In the genomic region with DNA sequence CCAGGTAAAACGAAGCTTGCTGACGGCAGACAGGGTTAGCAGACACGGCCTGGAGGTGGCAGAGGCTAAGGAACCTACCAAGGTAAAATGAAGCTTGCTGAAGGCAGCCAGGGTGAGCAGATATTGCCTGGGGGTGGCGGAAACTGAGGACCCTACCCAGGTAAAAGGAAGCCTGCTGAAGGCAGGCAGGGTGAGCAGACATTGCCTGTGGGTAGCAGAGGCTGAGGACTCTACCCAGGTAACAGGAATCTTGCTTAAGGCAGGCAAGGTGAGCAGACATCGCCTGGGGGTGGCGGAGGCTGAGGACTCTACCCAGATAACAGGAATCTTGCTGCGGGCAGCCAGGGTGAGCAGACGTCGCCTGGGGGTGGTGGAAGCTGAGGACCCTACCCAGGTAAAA, we compare ENCODE assay signal across 12 cellular contexts. TPM values are rescaled to one million over a fixed set of nuclear protein-coding genes. Genes with fewer than 3 reads are reported as not detected.
"Had no signal": no experiment of that assay in that cellular context is flagged by ENCODE, and none has a peak within 500 bp of the region (broad histone marks: within the 10 kb centered on the region; RNA-seq: fewer than 3 reads in every experiment).

No MANE protein-coding gene starts in this region.

- H3K27ac ChIP-seq: GM23248 had no signal

- H3K4me1 ChIP-seq: HAP-1 had no signal

- H3K9me3 ChIP-seq: HAP-1 had no signal

- DNase-seq: GM23248, GOT3, H9, HCEC 1CT, HFFc6 had no signal

- FAIRE-seq: H1, H54 had no signal

- H3K36me3 ChIP-seq: HAP-1 had no signal

- H3K9ac ChIP-seq: GM23248 had no signal

- ATAC-seq: GM23338, HCT116 had no signal

- H3K4me3 ChIP-seq: GM23248, GM23338, HAP-1 had no signal

- H2AFZ ChIP-seq: GM23248, GM23338 had no signal

- H3K4me2 ChIP-seq: GM23338 had no signal

RNA-seq across cellular contexts. Expression of a gene that starts 2.6 kb away (rescaled TPM):
- total RNA-seq: GM23248, H4, HFFc6 had no signal
- polyA plus RNA-seq: GM23248 had no signal

RNA-seq across cellular contexts. Expression of a gene that starts 33.5 kb away (rescaled TPM):
- total RNA-seq: GM23248, GM23338, H1, H4, H7, HFFc6 had no signal
- polyA plus RNA-seq: GM23248 had no signal
